31 cellular contexts compared by ENCODE assay signal in the genomic region with DNA sequence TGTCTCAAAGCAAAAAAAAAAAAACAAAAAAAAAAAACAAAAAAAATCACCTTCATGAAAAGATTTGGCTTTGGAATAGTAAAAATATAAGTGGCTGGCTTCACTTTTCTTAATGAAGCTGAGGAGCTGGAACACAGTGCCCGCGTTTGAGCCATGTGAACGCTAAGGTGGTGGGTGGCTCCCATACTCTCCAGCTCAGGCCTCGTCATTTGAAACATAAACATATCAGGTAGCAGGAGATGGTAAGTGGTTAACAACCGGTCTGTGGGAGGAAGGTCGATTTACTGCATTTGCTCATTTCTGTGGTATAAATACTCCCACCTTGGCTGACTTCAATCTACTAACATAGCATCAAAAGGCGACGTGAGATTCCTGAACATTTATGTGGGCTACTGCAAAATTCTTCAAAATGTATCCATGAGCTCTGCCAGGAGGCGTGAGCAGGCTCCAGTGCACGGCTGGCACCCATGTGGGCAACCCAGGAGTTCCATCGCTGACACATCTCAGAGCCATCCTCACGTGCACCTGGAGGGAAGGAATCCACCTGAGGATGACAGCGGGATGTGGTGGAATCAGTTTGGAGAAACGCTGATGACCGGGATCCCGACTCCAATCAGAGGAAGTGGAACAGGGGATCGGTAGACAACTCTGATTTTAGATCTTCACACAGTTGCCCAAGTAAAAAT.
"Had no signal": no experiment of that assay in that cellular context is flagged by ENCODE, and none has a peak within 500 bp of the region (broad histone marks: within the 10 kb centered on the region; RNA-seq: fewer than 3 reads in every experiment).

No MANE protein-coding gene starts in this region.

- H3K27me3 ChIP-seq: breast epithelium, esophagus muscularis mucosa, heart right ventricle, left lung, neutrophil, ovary, stomach, thyroid gland, upper lobe of left lung had no signal

- H3K9me3 ChIP-seq: breast epithelium, esophagus muscularis mucosa, heart right ventricle, left lung, neutrophil, ovary, stomach, thyroid gland, upper lobe of left lung had no signal

- H3K27ac ChIP-seq: breast epithelium, esophagus muscularis mucosa, heart right ventricle, left lung, neutrophil, ovary, stomach, thyroid gland, upper lobe of left lung had no signal

- H3K4me3 ChIP-seq: breast epithelium, esophagus muscularis mucosa, heart right ventricle, left lung, lung, mucosa of descending colon, ovary, smooth muscle cell, stomach, thyroid gland, upper lobe of left lung had no signal

- DNase-seq: activated CD4-positive, alpha-beta T cell treated with anti-CD3 and anti-CD28 coated beads for 36 hours; activated CD4-positive, CD25-positive, alpha-beta regulatory T cell; activated gamma-delta T cell treated with Interleukin-2 at 50 U/mL for 16 hours; activated naive CD8-positive, alpha-beta T cell treated with anti-CD3 and anti-CD28 coated beads, Interleukin-2, amount 50 U/mL, for 24 hours; activated T-cell treated with anti-CD3 and anti-CD28 coated beads for 4 hours; dermis blood vessel endothelial cell; effector CD4-positive, alpha-beta T cell; foreskin melanocyte; heart right ventricle; left lung; mesendoderm; mucosa of descending colon; ovary; stimulated activated CD4-positive, alpha-beta T cell treated with anti-CD3 and anti-CD28 coated beads, Interleukin-15, amount 100 ng/mL, for 24 hours; stimulated activated CD4-positive, alpha-beta T cell treated with anti-CD3 and anti-CD28 coated beads, Interleukin-2, amount 100 ng/mL, for 24 hours; stimulated activated naive B cell treated with anti-CD40 and anti-IgM and Interleukin-4, amounts not matched to agents 10 μg/mL and 1 μg/mL and 100 μg/mL, for 72 hours; stomach; T-helper 1 cell; thyroid gland had no signal

- H3K9me3 Mint-ChIP-seq: activated naive CD4-positive, alpha-beta T cell treated with anti-CD3 and anti-CD28 coated beads, Interleukin-2, amount 50 U/mL, for 24 hours; activated naive CD8-positive, alpha-beta T cell treated with anti-CD3 and anti-CD28 coated beads, Interleukin-2, amount 50 U/mL, for 24 hours; activated T-helper 1 cell treated with anti-CD3 and anti-CD28 coated beads, Interleukin-12 subunit alpha, Interleukin-12 subunit beta, Interleukin-2, Interleukin-4 antibody, amounts not matched to agents 30 ng/mL and 10 ng/mL and 1 ng/mL, durations not matched to agents 14 hours and 24 hours and 36 hours; central memory CD8-positive, alpha-beta T cell; natural killer cell treated with Interleukin-12 subunit alpha and Interleukin-12 subunit beta and Interleukin-15 and Interleukin-18, amount 100 ng/mL, for 72 hours; stimulated activated naive B cell treated with anti-CD40 and anti-IgM and Interleukin-4, amounts not matched to agents 10 μg/mL and 1 μg/mL and 100 μg/mL, for 72 hours; T-helper 2 cell treated with Interferon-gamma antibody and Interleukin-4, amounts not matched to agents 5 μg/mL and 100 μg/mL, for 36 hours had no signal

- H3K4me1 Mint-ChIP-seq: activated CD4-positive, alpha-beta T cell treated with anti-CD3 and anti-CD28 coated beads for 36 hours; activated naive CD4-positive, alpha-beta T cell treated with anti-CD3 and anti-CD28 coated beads, Interleukin-2, amount 50 U/mL, for 24 hours; activated naive CD8-positive, alpha-beta T cell treated with anti-CD3 and anti-CD28 coated beads, Interleukin-2, amount 50 U/mL, for 24 hours; central memory CD8-positive, alpha-beta T cell; stimulated activated naive B cell treated with anti-CD40 and anti-IgM and Interleukin-4, amounts not matched to agents 10 μg/mL and 1 μg/mL and 100 μg/mL, for 72 hours had no signal

- H3K36me3 ChIP-seq: breast epithelium, heart right ventricle, left lung, neutrophil, ovary, thyroid gland, upper lobe of left lung had no signal

- H3K4me1 ChIP-seq: breast epithelium, heart right ventricle, left lung, stomach, thyroid gland, upper lobe of left lung had no signal

- H3K4me3 Mint-ChIP-seq: activated CD4-positive, alpha-beta T cell treated with anti-CD3 and anti-CD28 coated beads for 36 hours; activated naive CD4-positive, alpha-beta T cell treated with anti-CD3 and anti-CD28 coated beads, Interleukin-2, amount 50 U/mL, for 24 hours; activated naive CD8-positive, alpha-beta T cell treated with anti-CD3 and anti-CD28 coated beads, Interleukin-2, amount 50 U/mL, for 24 hours; activated T-helper 1 cell treated with anti-CD3 and anti-CD28 coated beads, Interleukin-12 subunit alpha, Interleukin-12 subunit beta, Interleukin-2, Interleukin-4 antibody, amounts not matched to agents 30 ng/mL and 10 ng/mL and 1 ng/mL, durations not matched to agents 14 hours and 24 hours and 36 hours; central memory CD8-positive, alpha-beta T cell; natural killer cell treated with Interleukin-12 subunit alpha and Interleukin-12 subunit beta and Interleukin-15 and Interleukin-18, amount 100 ng/mL, for 72 hours; stimulated activated naive B cell treated with anti-CD40 and anti-IgM and Interleukin-4, amounts not matched to agents 10 μg/mL and 1 μg/mL and 100 μg/mL, for 72 hours; T-helper 2 cell treated with Interferon-gamma antibody and Interleukin-4, amounts not matched to agents 5 μg/mL and 100 μg/mL, for 36 hours had no signal

- ATAC-seq: activated CD4-positive, alpha-beta T cell treated with anti-CD3 and anti-CD28 coated beads for 36 hours; activated naive CD8-positive, alpha-beta T cell treated with anti-CD3 and anti-CD28 coated beads, Interleukin-2, amount 50 U/mL, for 24 hours; heart right ventricle; left lung; mucosa of descending colon; natural killer cell treated with Interleukin-12 subunit alpha and Interleukin-12 subunit beta and Interleukin-15 and Interleukin-18, amount 100 ng/mL, for 72 hours; stimulated activated naive B cell treated with anti-CD40 and anti-IgM and Interleukin-4, amounts not matched to agents 10 μg/mL and 1 μg/mL and 100 μg/mL, for 72 hours had no signal

- H3K27me3 Mint-ChIP-seq: activated CD4-positive, alpha-beta T cell treated with anti-CD3 and anti-CD28 coated beads for 36 hours; activated naive CD4-positive, alpha-beta T cell treated with anti-CD3 and anti-CD28 coated beads, Interleukin-2, amount 50 U/mL, for 24 hours; activated naive CD8-positive, alpha-beta T cell treated with anti-CD3 and anti-CD28 coated beads, Interleukin-2, amount 50 U/mL, for 24 hours; central memory CD8-positive, alpha-beta T cell; natural killer cell treated with Interleukin-12 subunit alpha and Interleukin-12 subunit beta and Interleukin-15 and Interleukin-18, amount 100 ng/mL, for 72 hours had no signal

- H3K27ac Mint-ChIP-seq: activated CD4-positive, alpha-beta T cell treated with anti-CD3 and anti-CD28 coated beads for 36 hours; activated naive CD4-positive, alpha-beta T cell treated with anti-CD3 and anti-CD28 coated beads, Interleukin-2, amount 50 U/mL, for 24 hours; activated naive CD8-positive, alpha-beta T cell treated with anti-CD3 and anti-CD28 coated beads, Interleukin-2, amount 50 U/mL, for 24 hours; activated T-helper 1 cell treated with anti-CD3 and anti-CD28 coated beads, Interleukin-12 subunit alpha, Interleukin-12 subunit beta, Interleukin-2, Interleukin-4 antibody, amounts not matched to agents 30 ng/mL and 10 ng/mL and 1 ng/mL, durations not matched to agents 14 hours and 24 hours and 36 hours; natural killer cell treated with Interleukin-12 subunit alpha and Interleukin-12 subunit beta and Interleukin-15 and Interleukin-18, amount 100 ng/mL, for 72 hours; progenitor cell of endocrine pancreas; stimulated activated naive B cell treated with anti-CD40 and anti-IgM and Interleukin-4, amounts not matched to agents 10 μg/mL and 1 μg/mL and 100 μg/mL, for 72 hours; T-helper 2 cell treated with Interferon-gamma antibody and Interleukin-4, amounts not matched to agents 5 μg/mL and 100 μg/mL, for 36 hours had no signal

- H3K36me3 Mint-ChIP-seq: natural killer cell treated with Interleukin-12 subunit alpha and Interleukin-12 subunit beta and Interleukin-15 and Interleukin-18, amount 100 ng/mL, for 72 hours; stimulated activated naive B cell treated with anti-CD40 and anti-IgM and Interleukin-4, amounts not matched to agents 10 μg/mL and 1 μg/mL and 100 μg/mL, for 72 hours had no signal
